13 cellular contexts compared by ENCODE assay signal in genomic region chr18:36635414-36636096, GRCh38.
A peak's percentile ranks its signal among the peaks of the same experiment; 100 is the strongest.
DNase-seq lines count a peak whose midpoint lies in the region; ATAC-seq, FAIRE-seq and TF ChIP-seq lines count a peak whose summit lies in the region.
"Had no signal": no experiment of that assay in that cellular context is flagged by ENCODE, and none has a peak within 500 bp of the region (broad histone marks: within the 10 kb centered on the region; RNA-seq: fewer than 3 reads in every experiment).

No MANE protein-coding gene starts in this region.

- no peaks in the 10 kb centered on the region for H3K36me3 ChIP-seq in endodermal cell (ENCODE audit: control insufficient read depth, insufficient read depth, low read length)

- no peak overlapping the region for H3K27ac Mint-ChIP-seq in endodermal cell
- no peak overlapping the region for H3K27ac Mint-ChIP-seq in glutamatergic neuron (ENCODE audit: unreplicated experiment)

- peaks cover 13% of the 10 kb centered on the region for H3K4me1 Mint-ChIP-seq in endodermal cell
- no peaks in the 10 kb centered on the region for H3K4me1 Mint-ChIP-seq in glutamatergic neuron (ENCODE audit: low read depth, unreplicated experiment)

- H3K4me3 Mint-ChIP-seq in endodermal cell, result no peak overlapping the region
- H3K4me3 Mint-ChIP-seq in glutamatergic neuron (ENCODE audit: unreplicated experiment), result no peak overlapping the region

- H3K27me3 ChIP-seq in endodermal cell (ENCODE audit: control insufficient read depth, insufficient read depth, low read length, poor library complexity, severe bottlenecking), result no peaks in the 10 kb centered on the region

- no peak overlapping the region for H3K27ac ChIP-seq in endodermal cell (ENCODE audit: low read depth, low read length)

- no peaks in the 10 kb centered on the region for H3K27me3 Mint-ChIP-seq in endodermal cell (ENCODE audit: insufficient read depth)
- peaks cover 2% of the 10 kb centered on the region for H3K27me3 Mint-ChIP-seq in glutamatergic neuron (ENCODE audit: unreplicated experiment)

- TF ChIP-seq CTCF in endodermal cell (conservative IDR thresholded peaks at IDR 0.05) (no peak), glutamatergic neuron (IDR thresholded peaks at IDR 0.05; ENCODE audit: partially characterized antibody, unreplicated experiment) (no peak)

- peaks cover 8% of the 10 kb centered on the region for H3K4me1 ChIP-seq in endodermal cell (ENCODE audit: control insufficient read depth, insufficient read depth, low read length)

- H3K36me3 Mint-ChIP-seq in endodermal cell (ENCODE audit: low read depth), result no peaks in the 10 kb centered on the region
- peaks cover 3% of the 10 kb centered on the region for H3K36me3 Mint-ChIP-seq in glutamatergic neuron (ENCODE audit: unreplicated experiment)

- FAIRE-seq in GM18507 (lab: Jason Lieb, UNC), result peak; percentile 93
- FAIRE-seq: TTC549 had no signal

- no peak for DNase-seq in GM18507 (ENCODE audit: extremely low spot score, insufficient read length, low read depth)
- peak; percentile 65 for DNase-seq in endodermal cell
- DNase-seq in NCI-H146 treated with DMSO at 0.1 percent for 48 hours (lab: John Stamatoyannopoulos, UW; ENCODE audit: unreplicated experiment), result no peak
- no peak for DNase-seq in retina
- DNase-seq in glutamatergic neuron, result no peak
- no peak for DNase-seq in activated T-cell treated with anti-CD3 and anti-CD28 coated beads, Interleukin-2, amount 50 U/mL, for 48 hours
- DNase-seq: DND-41; NCI-H345; stimulated activated CD4-positive, alpha-beta T cell treated with anti-CD3 and anti-CD28 coated beads, Interleukin-4, amount 100 ng/mL, for 1 hour had no signal

- H3K4me3 ChIP-seq in endodermal cell (ENCODE audit: low read length), result no peak overlapping the region

- no peak overlapping the region for H3K9ac ChIP-seq in endodermal cell (ENCODE audit: extremely low read depth, low read length, poor library complexity, severe bottlenecking)

- no peaks in the 10 kb centered on the region for H3K9me3 ChIP-seq in endodermal cell (ENCODE audit: control insufficient read depth, low read length)

- no peaks in the 10 kb centered on the region for H3K9me3 Mint-ChIP-seq in endodermal cell
- H3K9me3 Mint-ChIP-seq in glutamatergic neuron (ENCODE audit: unreplicated experiment), result peaks cover 2% of the 10 kb centered on the region

- WGBS in endodermal cell (ENCODE audit: insufficient coverage in 1 of 2, insufficient read length in 1 of 2), 2 experiments, result 29 to 86% methylated on average over 1 to 2 of the region's 2 CpGs

- ATAC-seq in GM21390 (IDR thresholded peaks at IDR 0.05; ENCODE audit: unreplicated experiment), result peak; percentile 37
- peak; percentile 36 for ATAC-seq in HG02981 (IDR thresholded peaks at IDR 0.05; ENCODE audit: unreplicated experiment)
- ATAC-seq: Right ventricle myocardium inferior had no signal
